Comparison of ENCODE assay signal across 1 cellular context in the genomic region with DNA sequence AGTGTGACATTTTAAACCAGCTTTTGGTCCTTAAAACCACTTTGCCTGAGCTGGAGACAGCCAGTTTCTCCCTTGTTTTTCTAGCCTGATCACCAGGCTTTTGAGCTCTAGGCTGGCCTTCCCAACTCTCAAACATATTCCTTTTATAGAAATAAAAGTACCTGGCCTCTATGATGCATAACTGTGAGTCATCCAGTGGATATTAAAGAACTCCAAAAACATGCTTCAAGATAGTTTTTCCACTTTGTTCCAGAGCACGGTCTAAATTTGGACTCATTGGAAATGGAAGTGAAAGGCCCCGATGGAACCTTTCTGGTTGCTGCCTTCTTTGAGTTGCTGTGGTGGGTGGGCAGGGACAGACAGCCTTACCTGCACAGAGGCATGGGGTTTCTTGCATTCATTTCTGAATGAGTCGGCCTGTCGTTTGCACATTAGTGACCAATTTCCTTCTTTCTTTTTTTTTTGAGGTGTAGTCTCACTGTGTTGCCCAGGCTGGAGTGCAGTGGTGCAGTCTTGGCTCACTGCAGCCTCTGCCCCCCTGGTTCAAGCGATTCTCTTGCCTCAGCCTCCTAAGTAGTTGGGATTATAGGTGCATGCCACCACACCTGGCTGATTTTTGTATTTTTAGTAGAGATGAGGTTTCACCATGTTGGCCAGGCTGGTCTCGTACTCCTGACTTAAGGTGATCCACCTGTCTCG.
TF ChIP-seq lines count a peak whose summit lies in the region.

No MANE protein-coding gene starts in this region.

TF ChIP-seq in HEK293, 187 proteins besides CTCF, POLR2A, EP300 and RAD21 (continued from another document):
- no peak for TF ChIP-seq ZBTB1 (tag by site-specific recombination; IDR thresholded peaks at IDR 0.05)
- no peak for TF ChIP-seq REPIN1 (tag by site-specific recombination; IDR thresholded peaks at IDR 0.05; ENCODE audit: low read depth)
- TF ChIP-seq ZNF473 (tag by site-specific recombination; IDR thresholded peaks at IDR 0.05), result no peak
- TF ChIP-seq, protein P1, sequence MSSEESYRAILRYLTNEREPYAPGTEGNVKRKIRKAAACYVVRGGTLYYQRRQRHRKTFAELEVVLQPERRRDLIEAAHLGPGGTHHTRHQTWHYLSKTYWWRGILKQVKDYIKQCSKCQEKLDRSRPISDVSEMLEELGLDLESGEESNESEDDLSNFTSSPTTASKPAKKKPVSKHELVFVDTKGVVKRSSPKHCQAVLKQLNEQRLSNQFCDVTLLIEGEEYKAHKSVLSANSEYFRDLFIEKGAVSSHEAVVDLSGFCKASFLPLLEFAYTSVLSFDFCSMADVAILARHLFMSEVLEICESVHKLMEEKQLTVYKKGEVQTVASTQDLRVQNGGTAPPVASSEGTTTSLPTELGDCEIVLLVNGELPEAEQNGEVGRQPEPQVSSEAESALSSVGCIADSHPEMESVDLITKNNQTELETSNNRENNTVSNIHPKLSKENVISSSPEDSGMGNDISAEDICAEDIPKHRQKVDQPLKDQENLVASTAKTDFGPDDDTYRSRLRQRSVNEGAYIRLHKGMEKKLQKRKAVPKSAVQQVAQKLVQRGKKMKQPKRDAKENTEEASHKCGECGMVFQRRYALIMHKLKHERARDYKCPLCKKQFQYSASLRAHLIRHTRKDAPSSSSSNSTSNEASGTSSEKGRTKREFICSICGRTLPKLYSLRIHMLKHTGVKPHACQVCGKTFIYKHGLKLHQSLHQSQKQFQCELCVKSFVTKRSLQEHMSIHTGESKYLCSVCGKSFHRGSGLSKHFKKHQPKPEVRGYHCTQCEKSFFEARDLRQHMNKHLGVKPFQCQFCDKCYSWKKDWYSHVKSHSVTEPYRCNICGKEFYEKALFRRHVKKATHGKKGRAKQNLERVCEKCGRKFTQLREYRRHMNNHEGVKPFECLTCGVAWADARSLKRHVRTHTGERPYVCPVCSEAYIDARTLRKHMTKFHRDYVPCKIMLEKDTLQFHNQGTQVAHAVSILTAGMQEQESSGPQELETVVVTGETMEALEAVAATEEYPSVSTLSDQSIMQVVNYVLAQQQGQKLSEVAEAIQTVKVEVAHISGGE (tag by site-specific recombination; conservative IDR thresholded peaks at IDR 0.05; ENCODE audit: low read depth), result no peak
- TF ChIP-seq SALL2 (tag by site-specific recombination; IDR thresholded peaks at IDR 0.05; ENCODE audit: borderline replicate concordance), result no peak
- TF ChIP-seq, protein P2, sequence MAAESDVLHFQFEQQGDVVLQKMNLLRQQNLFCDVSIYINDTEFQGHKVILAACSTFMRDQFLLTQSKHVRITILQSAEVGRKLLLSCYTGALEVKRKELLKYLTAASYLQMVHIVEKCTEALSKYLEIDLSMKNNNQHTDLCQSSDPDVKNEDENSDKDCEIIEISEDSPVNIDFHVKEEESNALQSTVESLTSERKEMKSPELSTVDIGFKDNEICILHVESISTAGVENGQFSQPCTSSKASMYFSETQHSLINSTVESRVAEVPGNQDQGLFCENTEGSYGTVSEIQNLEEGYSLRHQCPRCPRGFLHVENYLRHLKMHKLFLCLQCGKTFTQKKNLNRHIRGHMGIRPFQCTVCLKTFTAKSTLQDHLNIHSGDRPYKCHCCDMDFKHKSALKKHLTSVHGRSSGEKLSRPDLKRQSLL (tag by site-specific recombination; IDR thresholded peaks at IDR 0.05), result 0 out of 2 replicates have a peak, but pooled peaks have one; percentile 25
- no peak for TF ChIP-seq GFI1B (tag by site-specific recombination; IDR thresholded peaks at IDR 0.05)
- peak; percentile 40; the same call in 1 of the 2 replicates for TF ChIP-seq ZNF600 (tag by site-specific recombination; IDR thresholded peaks at IDR 0.05)
- TF ChIP-seq, protein P3, sequence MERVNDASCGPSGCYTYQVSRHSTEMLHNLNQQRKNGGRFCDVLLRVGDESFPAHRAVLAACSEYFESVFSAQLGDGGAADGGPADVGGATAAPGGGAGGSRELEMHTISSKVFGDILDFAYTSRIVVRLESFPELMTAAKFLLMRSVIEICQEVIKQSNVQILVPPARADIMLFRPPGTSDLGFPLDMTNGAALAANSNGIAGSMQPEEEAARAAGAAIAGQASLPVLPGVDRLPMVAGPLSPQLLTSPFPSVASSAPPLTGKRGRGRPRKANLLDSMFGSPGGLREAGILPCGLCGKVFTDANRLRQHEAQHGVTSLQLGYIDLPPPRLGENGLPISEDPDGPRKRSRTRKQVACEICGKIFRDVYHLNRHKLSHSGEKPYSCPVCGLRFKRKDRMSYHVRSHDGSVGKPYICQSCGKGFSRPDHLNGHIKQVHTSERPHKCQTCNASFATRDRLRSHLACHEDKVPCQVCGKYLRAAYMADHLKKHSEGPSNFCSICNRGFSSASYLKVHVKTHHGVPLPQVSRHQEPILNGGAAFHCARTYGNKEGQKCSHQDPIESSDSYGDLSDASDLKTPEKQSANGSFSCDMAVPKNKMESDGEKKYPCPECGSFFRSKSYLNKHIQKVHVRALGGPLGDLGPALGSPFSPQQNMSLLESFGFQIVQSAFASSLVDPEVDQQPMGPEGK (tag by site-specific recombination; IDR thresholded peaks at IDR 0.05), result no peak
- no peak for TF ChIP-seq ZNF146 (tag by site-specific recombination; IDR thresholded peaks at IDR 0.05)
- TF ChIP-seq ZNF350 (tag by site-specific recombination; IDR thresholded peaks at IDR 0.05), result no peak
- peak; percentile 70; the same call in 1 of the 2 replicates for TF ChIP-seq MYNN (tag by site-specific recombination; IDR thresholded peaks at IDR 0.05; ENCODE audit: borderline replicate concordance)
- no peak for TF ChIP-seq ZSCAN23 (tag by site-specific recombination; IDR thresholded peaks at IDR 0.05)
- TF ChIP-seq ZNF133 (tag by site-specific recombination; IDR thresholded peaks at IDR 0.05), result no peak
- no peak for TF ChIP-seq ZNF701 (tag by site-specific recombination; IDR thresholded peaks at IDR 0.05)
- 0 out of 2 replicates have a peak, but pooled peaks have one; percentile 27 for TF ChIP-seq KLF10 (tag by site-specific recombination; IDR thresholded peaks at IDR 0.05)
- TF ChIP-seq, protein P4, sequence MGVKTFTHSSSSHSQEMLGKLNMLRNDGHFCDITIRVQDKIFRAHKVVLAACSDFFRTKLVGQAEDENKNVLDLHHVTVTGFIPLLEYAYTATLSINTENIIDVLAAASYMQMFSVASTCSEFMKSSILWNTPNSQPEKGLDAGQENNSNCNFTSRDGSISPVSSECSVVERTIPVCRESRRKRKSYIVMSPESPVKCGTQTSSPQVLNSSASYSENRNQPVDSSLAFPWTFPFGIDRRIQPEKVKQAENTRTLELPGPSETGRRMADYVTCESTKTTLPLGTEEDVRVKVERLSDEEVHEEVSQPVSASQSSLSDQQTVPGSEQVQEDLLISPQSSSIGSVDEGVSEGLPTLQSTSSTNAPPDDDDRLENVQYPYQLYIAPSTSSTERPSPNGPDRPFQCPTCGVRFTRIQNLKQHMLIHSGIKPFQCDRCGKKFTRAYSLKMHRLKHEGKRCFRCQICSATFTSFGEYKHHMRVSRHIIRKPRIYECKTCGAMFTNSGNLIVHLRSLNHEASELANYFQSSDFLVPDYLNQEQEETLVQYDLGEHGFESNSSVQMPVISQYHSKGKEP (tag by site-specific recombination; IDR thresholded peaks at IDR 0.05), result 0 out of 2 replicates have a peak, but pooled peaks have one; percentile 4
- TF ChIP-seq, protein P5, sequence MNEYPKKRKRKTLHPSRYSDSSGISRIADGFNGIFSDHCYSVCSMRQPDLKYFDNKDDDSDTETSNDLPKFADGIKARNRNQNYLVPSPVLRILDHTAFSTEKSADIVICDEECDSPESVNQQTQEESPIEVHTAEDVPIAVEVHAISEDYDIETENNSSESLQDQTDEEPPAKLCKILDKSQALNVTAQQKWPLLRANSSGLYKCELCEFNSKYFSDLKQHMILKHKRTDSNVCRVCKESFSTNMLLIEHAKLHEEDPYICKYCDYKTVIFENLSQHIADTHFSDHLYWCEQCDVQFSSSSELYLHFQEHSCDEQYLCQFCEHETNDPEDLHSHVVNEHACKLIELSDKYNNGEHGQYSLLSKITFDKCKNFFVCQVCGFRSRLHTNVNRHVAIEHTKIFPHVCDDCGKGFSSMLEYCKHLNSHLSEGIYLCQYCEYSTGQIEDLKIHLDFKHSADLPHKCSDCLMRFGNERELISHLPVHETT (tag by site-specific recombination; IDR thresholded peaks at IDR 0.05), result no peak
- TF ChIP-seq ZNF121 (tag by site-specific recombination; IDR thresholded peaks at IDR 0.05), result peak; percentile 95
- TF ChIP-seq ZNF324 (tag by site-specific recombination; IDR thresholded peaks at IDR 0.05), result no peak
